ENCODE assay signal across 25 cellular contexts in genomic region chr12:130965214-130965613, GRCh38. TPM values are rescaled to one million over a fixed set of nuclear protein-coding genes. Genes with fewer than 3 reads are reported as not detected.
"Had no signal": no experiment of that assay in that cellular context is flagged by ENCODE, and none has a peak within 500 bp of the region (broad histone marks: within the 10 kb centered on the region; RNA-seq: fewer than 3 reads in every experiment).

No MANE protein-coding gene starts in this region.

- H3K4me3 Mint-ChIP-seq: activated CD4-positive, alpha-beta T cell treated with anti-CD3 and anti-CD28 coated beads for 36 hours; activated naive CD8-positive, alpha-beta T cell treated with anti-CD3 and anti-CD28 coated beads, Interleukin-2, amount 10 ng/mL, durations not matched to agents 7 days and 5 days; endodermal cell; naive thymus-derived CD8-positive, alpha-beta T cell; neural progenitor cell; stimulated activated memory B cell treated with anti-CD40 and anti-IgM and Interleukin-4, amounts not matched to agents 10 μg/mL and 1 μg/mL and 100 μg/mL, for 72 hours; WTC11 had no signal

- H3K4me2 ChIP-seq: neural progenitor cell, smooth muscle cell had no signal

- H2AFZ ChIP-seq: neural progenitor cell had no signal

- ATAC-seq: activated CD4-positive, alpha-beta T cell treated with anti-CD3 and anti-CD28 coated beads for 36 hours; gastrocnemius medialis; lower lobe of right lung; naive thymus-derived CD8-positive, alpha-beta T cell; stimulated activated memory B cell treated with anti-CD40 and anti-IgM and Interleukin-4, amounts not matched to agents 10 μg/mL and 1 μg/mL and 100 μg/mL, for 72 hours; WTC11 had no signal

- H3K4me3 ChIP-seq: coronary artery, gastrocnemius medialis, lower lobe of right lung, neural progenitor cell, sigmoid colon, smooth muscle cell, stomach, suprapubic skin, tibial nerve had no signal

- H3K9me3 ChIP-seq: gastrocnemius medialis, lower lobe of right lung, sigmoid colon, stomach, suprapubic skin, tibial nerve had no signal

- H3K4me1 ChIP-seq: neural progenitor cell had no signal

- H3K27ac Mint-ChIP-seq: activated CD4-positive, alpha-beta T cell treated with anti-CD3 and anti-CD28 coated beads for 36 hours; activated naive CD8-positive, alpha-beta T cell treated with anti-CD3 and anti-CD28 coated beads, Interleukin-2, amount 10 ng/mL, durations not matched to agents 7 days and 5 days; endodermal cell; naive thymus-derived CD8-positive, alpha-beta T cell; neural progenitor cell; stimulated activated memory B cell treated with anti-CD40 and anti-IgM and Interleukin-4, amounts not matched to agents 10 μg/mL and 1 μg/mL and 100 μg/mL, for 72 hours; WTC11 had no signal

- H3K36me3 Mint-ChIP-seq: activated naive CD8-positive, alpha-beta T cell treated with anti-CD3 and anti-CD28 coated beads, Interleukin-2, amount 10 ng/mL, durations not matched to agents 7 days and 5 days; naive thymus-derived CD8-positive, alpha-beta T cell; neural progenitor cell; stimulated activated memory B cell treated with anti-CD40 and anti-IgM and Interleukin-4, amounts not matched to agents 10 μg/mL and 1 μg/mL and 100 μg/mL, for 72 hours; WTC11 had no signal

- H3K27me3 ChIP-seq: gastrocnemius medialis, neural progenitor cell, sigmoid colon, stomach, suprapubic skin, tibial nerve had no signal

- DNase-seq: activated CD4-positive, alpha-beta T cell treated with anti-CD3 and anti-CD28 coated beads for 36 hours; activated CD4-positive, alpha-beta T cell treated with anti-CD3 and anti-CD28 coated beads, Interleukin-2, amount 50 U/mL, for 4 hours; activated naive CD4-positive, alpha-beta T cell treated with Interleukin-2 at 50 U/mL for 16 hours; activated naive CD8-positive, alpha-beta T cell treated with anti-CD3 and anti-CD28 coated beads, Interleukin-2, amount 10 ng/mL, durations not matched to agents 7 days and 5 days; activated T-cell treated with anti-CD3 and anti-CD28 coated beads, Interleukin-2, amount 50 U/mL, for 48 hours; amygdala; cerebellar nuclear complex; endodermal cell; gastrocnemius medialis; head of caudate nucleus; hypothalamus; islet precursor cell; lower lobe of right lung; naive thymus-derived CD8-positive, alpha-beta T cell; sigmoid colon; stimulated activated CD4-positive, alpha-beta T cell treated with anti-CD3 and anti-CD28 coated beads, Interleukin-15, amount 100 ng/mL, for 24 hours; stomach; T-helper 9 cell had no signal

- H3K27ac ChIP-seq: coronary artery, gastrocnemius medialis, lower lobe of right lung, neural progenitor cell, sigmoid colon, stomach, suprapubic skin had no signal

- H3K9me3 Mint-ChIP-seq: activated naive CD8-positive, alpha-beta T cell treated with anti-CD3 and anti-CD28 coated beads, Interleukin-2, amount 10 ng/mL, durations not matched to agents 7 days and 5 days; endodermal cell; naive thymus-derived CD8-positive, alpha-beta T cell; neural progenitor cell; stimulated activated memory B cell treated with anti-CD40 and anti-IgM and Interleukin-4, amounts not matched to agents 10 μg/mL and 1 μg/mL and 100 μg/mL, for 72 hours had no signal

- H3K36me3 ChIP-seq: gastrocnemius medialis, neural progenitor cell, suprapubic skin had no signal

- H3K4me1 Mint-ChIP-seq: activated CD4-positive, alpha-beta T cell treated with anti-CD3 and anti-CD28 coated beads for 36 hours; activated naive CD8-positive, alpha-beta T cell treated with anti-CD3 and anti-CD28 coated beads, Interleukin-2, amount 10 ng/mL, durations not matched to agents 7 days and 5 days; endodermal cell; WTC11 had no signal

- H3K9ac ChIP-seq: neural progenitor cell had no signal

RNA-seq across cellular contexts. Expression of gene ADGRD1, which starts 11.5 kb away (rescaled TPM):
- total RNA-seq: activated naive CD8-positive, alpha-beta T cell treated with anti-CD3 and anti-CD28 coated beads, Interleukin-2, amount 10 ng/mL, durations not matched to agents 7 days and 5 days; smooth muscle cell had no signal
